Comparison of ENCODE assay signal across 10 cellular contexts in the genomic region with DNA sequence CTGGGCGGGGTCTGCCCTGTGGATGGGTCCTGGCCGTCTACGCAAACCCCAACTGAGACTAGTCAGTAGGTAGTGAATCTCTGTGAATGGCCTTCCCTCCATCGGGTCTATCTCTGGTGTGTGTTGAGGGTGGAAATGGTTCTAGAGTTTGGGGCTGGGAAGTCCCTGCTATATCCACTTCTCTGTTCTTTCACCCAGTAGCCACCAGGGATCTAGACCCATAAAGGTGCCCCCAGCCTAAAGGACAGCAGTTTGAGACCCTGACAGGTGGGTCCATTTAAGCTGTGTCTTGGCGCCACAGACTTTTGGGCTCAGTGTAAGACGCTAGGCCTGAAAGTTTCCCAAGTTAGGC. TPM values are rescaled to one million over a fixed set of nuclear protein-coding genes. Genes with fewer than 3 reads are reported as not detected.
DNase-seq lines count a peak whose midpoint lies in the region; ATAC-seq and TF ChIP-seq lines count a peak whose summit lies in the region.
"Had no signal": no experiment of that assay in that cellular context is flagged by ENCODE, and none has a peak within 500 bp of the region (broad histone marks: within the 10 kb centered on the region; RNA-seq: fewer than 3 reads in every experiment).

No MANE protein-coding gene starts in this region.

- CTCF ChIA-PET in activated CD8-positive, alpha-beta memory T cell treated with anti-CD3 and anti-CD28 coated beads, Interleukin-2, amount 10 ng/mL, durations not matched to agents 7 days and 5 days (lab: Charles Lee), result interaction anchor here (1.2 to 1.5 kb wide), 2 partner anchors 104 to 124 kb away, joined by 4 to 5 read pairs; a partner anchor contains a TSS

- no peak overlapping the region for H3K27ac Mint-ChIP-seq in activated CD8-positive, alpha-beta memory T cell treated with anti-CD3 and anti-CD28 coated beads, Interleukin-2, amount 10 ng/mL, durations not matched to agents 7 days and 5 days
- peak overlapping the region; percentile 96 for H3K27ac Mint-ChIP-seq in activated naive CD8-positive, alpha-beta T cell treated with anti-CD3 and anti-CD28 coated beads for 36 hours
- H3K27ac Mint-ChIP-seq in immature natural killer cell, result peak overlapping the region; percentile 84 to 95 (median 88)
- H3K27ac Mint-ChIP-seq: nephron had no signal

- peak overlapping the region; percentile 68 for H3K4me3 ChIP-seq in suprapubic skin

- no peak overlapping the region for H3K27ac ChIP-seq in suprapubic skin

- WGBS in suprapubic skin, result 45% methylated on average over 6 of the region's 6 CpGs

- peaks cover 11% of the 10 kb centered on the region for H3K4me1 Mint-ChIP-seq in activated CD8-positive, alpha-beta memory T cell treated with anti-CD3 and anti-CD28 coated beads, Interleukin-2, amount 10 ng/mL, durations not matched to agents 7 days and 5 days
- peaks cover 15% of the 10 kb centered on the region for H3K4me1 Mint-ChIP-seq in activated naive CD8-positive, alpha-beta T cell treated with anti-CD3 and anti-CD28 coated beads for 36 hours
- H3K4me1 Mint-ChIP-seq in immature natural killer cell, result peaks cover 16 to 17% of the 10 kb centered on the region in 2 donors
- H3K4me1 Mint-ChIP-seq: nephron had no signal

- H3K4me1 ChIP-seq in suprapubic skin, result peaks cover 17% of the 10 kb centered on the region

- no peak for TF ChIP-seq POLR2A in suprapubic skin (IDR thresholded peaks at IDR 0.05)

- no peak for ATAC-seq in activated CD8-positive, alpha-beta memory T cell treated with anti-CD3 and anti-CD28 coated beads, Interleukin-2, amount 10 ng/mL, durations not matched to agents 7 days and 5 days

- H3K9me3 ChIP-seq in suprapubic skin, result no peaks in the 10 kb centered on the region

- TF ChIP-seq CTCF in suprapubic skin (IDR thresholded peaks at IDR 0.05), result no peak

- H3K36me3 ChIP-seq in suprapubic skin, result peaks cover 12% of the 10 kb centered on the region

- DNase-seq in activated CD8-positive, alpha-beta memory T cell treated with anti-CD3 and anti-CD28 coated beads, Interleukin-2, amount 10 ng/mL, durations not matched to agents 7 days and 5 days, result no peak
- no peak for DNase-seq in activated CD8-positive, alpha-beta memory T cell treated with anti-CD3 and anti-CD28 coated beads, Interleukin-2, amount 50 U/mL, for 4 hours
- no peak for DNase-seq in activated naive CD8-positive, alpha-beta T cell treated with anti-CD3 and anti-CD28 coated beads for 36 hours
- DNase-seq in immature natural killer cell, result no peak
- DNase-seq in suprapubic skin (ENCODE audit: low spot score in 2 of 2), result no peak
- DNase-seq in OCI-M2 (lab: John Stamatoyannopoulos, UW; ENCODE audit: unreplicated experiment), result no peak
- DNase-seq in NCI-H1417 (lab: John Stamatoyannopoulos, UW), result no peak
- no peak for DNase-seq in DMS 273 (lab: John Stamatoyannopoulos, UW; ENCODE audit: unreplicated experiment)
- DNase-seq: NCI-H1417 treated with DMSO at 0.1 percent for 48 hours had no signal

- TF ChIP-seq EP300 in suprapubic skin (IDR thresholded peaks at IDR 0.05), result no peak

- H3K4me3 Mint-ChIP-seq in activated CD8-positive, alpha-beta memory T cell treated with anti-CD3 and anti-CD28 coated beads, Interleukin-2, amount 10 ng/mL, durations not matched to agents 7 days and 5 days, result peak overlapping the region; percentile 87
- H3K4me3 Mint-ChIP-seq in activated naive CD8-positive, alpha-beta T cell treated with anti-CD3 and anti-CD28 coated beads for 36 hours, result peak overlapping the region; percentile 91
- H3K4me3 Mint-ChIP-seq in immature natural killer cell, result peak overlapping the region; percentile 92 to 99 (median 98)
- H3K4me3 Mint-ChIP-seq: nephron had no signal

- no peaks in the 10 kb centered on the region for H3K27me3 Mint-ChIP-seq in activated CD8-positive, alpha-beta memory T cell treated with anti-CD3 and anti-CD28 coated beads, Interleukin-2, amount 10 ng/mL, durations not matched to agents 7 days and 5 days
- H3K27me3 Mint-ChIP-seq in activated naive CD8-positive, alpha-beta T cell treated with anti-CD3 and anti-CD28 coated beads for 36 hours, result no peaks in the 10 kb centered on the region
- peaks cover 0 to 4% (median 2%) of the 10 kb centered on the region in 3 donors for H3K27me3 Mint-ChIP-seq in immature natural killer cell (ENCODE audit: low read depth in 3 of 3)

- peaks cover 9% of the 10 kb centered on the region for H3K9me3 Mint-ChIP-seq in activated CD8-positive, alpha-beta memory T cell treated with anti-CD3 and anti-CD28 coated beads, Interleukin-2, amount 10 ng/mL, durations not matched to agents 7 days and 5 days (ENCODE audit: low read depth)
- peaks cover 12% of the 10 kb centered on the region for H3K9me3 Mint-ChIP-seq in activated naive CD8-positive, alpha-beta T cell treated with anti-CD3 and anti-CD28 coated beads for 36 hours
- H3K9me3 Mint-ChIP-seq in immature natural killer cell, result no peaks in the 10 kb centered on the region

- H3K36me3 Mint-ChIP-seq in activated CD8-positive, alpha-beta memory T cell treated with anti-CD3 and anti-CD28 coated beads, Interleukin-2, amount 10 ng/mL, durations not matched to agents 7 days and 5 days, result peaks cover 32% of the 10 kb centered on the region
- H3K36me3 Mint-ChIP-seq in activated naive CD8-positive, alpha-beta T cell treated with anti-CD3 and anti-CD28 coated beads for 36 hours, result peaks cover 55% of the 10 kb centered on the region
- H3K36me3 Mint-ChIP-seq in immature natural killer cell, result peaks cover 12 to 36% (median 26%) of the 10 kb centered on the region in 3 donors

- H3K27me3 ChIP-seq in suprapubic skin, result no peaks in the 10 kb centered on the region

RNA-seq across cellular contexts. Expression of a gene that starts 57.7 kb away (rescaled TPM):
- 1 to 10 TPM; 6.7 to 8.6 TPM for total RNA-seq in activated CD8-positive, alpha-beta memory T cell treated with anti-CD3 and anti-CD28 coated beads, Interleukin-2, amount 10 ng/mL, durations not matched to agents 7 days and 5 days
- total RNA-seq in activated naive CD8-positive, alpha-beta T cell treated with anti-CD3 and anti-CD28 coated beads for 36 hours, result 1 to 10 TPM; 9.5 to 9.8 TPM
- polyA plus RNA-seq in immature natural killer cell, result 10 to 100 TPM in 2 of 3 donors, 1 to 10 TPM in 1; 8.6 to 15.4 (median 10.1) TPM
- total RNA-seq in suprapubic skin, result 1 to 10 TPM; 5.2 to 7.5 (median 6.9) TPM

RNA-seq across cellular contexts. Expression of a gene that starts 57.7 kb away (rescaled TPM):
- total RNA-seq in activated CD8-positive, alpha-beta memory T cell treated with anti-CD3 and anti-CD28 coated beads, Interleukin-2, amount 10 ng/mL, durations not matched to agents 7 days and 5 days, result 1 to 10 TPM; 4.9 to 5.5 TPM
- 1 to 10 TPM; 8.4 to 9.4 TPM for total RNA-seq in activated naive CD8-positive, alpha-beta T cell treated with anti-CD3 and anti-CD28 coated beads for 36 hours
- polyA plus RNA-seq in immature natural killer cell, result 1 to 10 TPM in 2 of 3 donors, under 1 TPM in 1; 0.13 to 3.9 (median 1.6) TPM
- total RNA-seq in suprapubic skin, result 1 to 10 TPM; 1.4 to 5.4 (median 3.7) TPM
